Comparison of ENCODE assay signal across 17 cellular contexts in genomic region chr1:196438324-196438723, GRCh38.
DNase-seq lines count a peak whose midpoint lies in the region; ATAC-seq and TF ChIP-seq lines count a peak whose summit lies in the region.
"Had no signal": no experiment of that assay in that cellular context is flagged by ENCODE, and none has a peak within 500 bp of the region (broad histone marks: within the 10 kb centered on the region; RNA-seq: fewer than 3 reads in every experiment).

No MANE protein-coding gene starts in this region.

- H4K20me1 ChIP-seq in PC-9 (ENCODE audit: insufficient read depth) (no peaks in the 10 kb centered on the region), hepatocyte (ENCODE audit: insufficient read depth, poor library complexity, severe bottlenecking) (no peaks in the 10 kb centered on the region)

- H3K27me3 ChIP-seq in PC-9 (ENCODE audit: insufficient read depth, low read depth) (no peaks in the 10 kb centered on the region), hepatocyte (no peaks in the 10 kb centered on the region), uterus (no peaks in the 10 kb centered on the region)
- H3K27me3 ChIP-seq: SJCRH30 had no signal

- POLR2A ChIA-PET in PC-9 (lab: Charles Lee; ENCODE audit: unreplicated experiment) = no interaction called here

- H3K9me2 ChIP-seq in PC-9 (ENCODE audit: insufficient read depth) (no peaks in the 10 kb centered on the region), hepatocyte (replicated peaks; ENCODE audit: insufficient read depth) (no peaks in the 10 kb centered on the region)

- TF ChIP-seq CTCF in PC-9 (conservative IDR thresholded peaks at IDR 0.05) = no peak
- no peak for TF ChIP-seq CTCF in hepatocyte (IDR thresholded peaks at IDR 0.05; ENCODE audit: poor library complexity)
- no peak for TF ChIP-seq CTCF in uterus (IDR thresholded peaks at IDR 0.05)

- TF ChIP-seq POLR2A in uterus (IDR thresholded peaks at IDR 0.05) = no peak

- H3K9me3 ChIP-seq in PC-9 (ENCODE audit: insufficient read depth, low read depth) (no peaks in the 10 kb centered on the region), hepatocyte (ENCODE audit: low read depth) (no peaks in the 10 kb centered on the region), uterus (no peaks in the 10 kb centered on the region)
- H3K9me3 ChIP-seq: Caco-2, SJCRH30 had no signal

- no peak overlapping the region for H3K4me2 ChIP-seq in PC-9
- H3K4me2 ChIP-seq in hepatocyte = peak overlapping the region; percentile 7

- 0 out of 2 replicates have a peak, but pooled peaks cover 3% of the 10 kb centered on the region for H3F3A ChIP-seq in PC-9 (ENCODE audit: insufficient read depth, low read depth)

- H3K79me2 ChIP-seq in PC-9 (ENCODE audit: low read depth) = no peaks in the 10 kb centered on the region
- no peaks in the 10 kb centered on the region for H3K79me2 ChIP-seq in hepatocyte

- CTCF ChIA-PET in PC-9 (lab: Charles Lee) = no interaction called here

- no TSS peak for BruUV-seq in PC-9 (replicated peaks; lab: Mats Ljungman, UMichigan)

- H3K4me1 ChIP-seq in PC-9 (replicated peaks; ENCODE audit: insufficient read depth) = no peaks in the 10 kb centered on the region
- H3K4me1 ChIP-seq in hepatocyte (ENCODE audit: insufficient read depth) = no peaks in the 10 kb centered on the region
- H3K4me1 ChIP-seq in uterus = no peaks in the 10 kb centered on the region
- H3K4me1 ChIP-seq: SJCRH30 had no signal

- ATAC-seq in GM21825 (IDR thresholded peaks at IDR 0.05; ENCODE audit: unreplicated experiment) (no peak), HG02678 (IDR thresholded peaks at IDR 0.05; ENCODE audit: unreplicated experiment) (no peak)

- H2AFZ ChIP-seq in PC-9 (peak overlapping the region; percentile 46; the same call in 1 of the 2 replicates), hepatocyte (no peak overlapping the region)

- H3K36me3 ChIP-seq in PC-9 (ENCODE audit: low read depth) (no peaks in the 10 kb centered on the region), hepatocyte (replicated peaks; ENCODE audit: insufficient read depth, low read depth) (no peaks in the 10 kb centered on the region), uterus (no peaks in the 10 kb centered on the region)
- H3K36me3 ChIP-seq: SJCRH30, WERI-Rb-1 had no signal

- 26% methylated on average over 2 of the region's 2 CpGs for WGBS in hepatocyte (ENCODE audit: low lambda C conversion rate, missing lambda C conversion rate)

- intact Hi-C loops in PC-9 (cut with micrococcal nuclease; ENCODE audit: unreplicated experiment) (no loop called here), uterus (cut with DNase I; ENCODE audit: low total_unique reads) (no loop called here)

- no peak overlapping the region for H3K27ac ChIP-seq in PC-9
- H3K27ac ChIP-seq in hepatocyte = peak overlapping the region; percentile 20
- no peak overlapping the region for H3K27ac ChIP-seq in uterus
- H3K27ac ChIP-seq: SJCRH30, skin epidermis, WERI-Rb-1 had no signal

- no peak overlapping the region for H3K4me3 ChIP-seq in PC-9
- no peak overlapping the region for H3K4me3 ChIP-seq in hepatocyte
- no peak overlapping the region for H3K4me3 ChIP-seq in uterus
- H3K4me3 ChIP-seq: SJCRH30, skin epidermis had no signal

- DNase-seq in HuH-7 (ENCODE audit: low spot score) = peak; percentile 2
- no peak for DNase-seq in PC-9
- DNase-seq in hepatocyte (ENCODE audit: low spot score) = peak; percentile 16
- peak; percentile 94 for DNase-seq in renal cortical epithelial cell (ENCODE audit: low read depth)
- no peak for DNase-seq in activated T-cell treated with anti-CD3 and anti-CD28 coated beads, Interleukin-2, amount 50 U/mL, for 48 hours
- no peak for DNase-seq in uterus
- DNase-seq: activated CD4-positive, alpha-beta memory T cell treated with anti-CD3 and anti-CD28 coated beads for 36 hours; activated naive CD4-positive, alpha-beta T cell treated with anti-CD3 and anti-CD28 coated beads, Interleukin-2, amount 10 ng/mL, durations not matched to agents 7 days and 5 days; activated T-cell treated with anti-CD3 and anti-CD28 coated beads, Interleukin-2, amount 50 U/mL, for 1 hour; foreskin melanocyte; SJCRH30; stimulated activated CD4-positive, alpha-beta T cell treated with anti-CD3 and anti-CD28 coated beads, Interleukin-4, amount 100 ng/mL, for 24 hours; WERI-Rb-1 had no signal

Comparison
In these comparisons a context has a peak if more than half of its experiments do, and no peak if none do; other contexts are left out.
1. DNase-seq: peak in HuH-7 (single experiment), hepatocyte (single experiment) and renal cortical epithelial cell (single experiment); none in PC-9 (0 of 2), activated T-cell treated with anti-CD3 and anti-CD28 coated beads, Interleukin-2, amount 50 U/mL, for 48 hours (0 of 2) and uterus (0 of 2).